12 cellular contexts compared by ENCODE assay signal in the genomic region with DNA sequence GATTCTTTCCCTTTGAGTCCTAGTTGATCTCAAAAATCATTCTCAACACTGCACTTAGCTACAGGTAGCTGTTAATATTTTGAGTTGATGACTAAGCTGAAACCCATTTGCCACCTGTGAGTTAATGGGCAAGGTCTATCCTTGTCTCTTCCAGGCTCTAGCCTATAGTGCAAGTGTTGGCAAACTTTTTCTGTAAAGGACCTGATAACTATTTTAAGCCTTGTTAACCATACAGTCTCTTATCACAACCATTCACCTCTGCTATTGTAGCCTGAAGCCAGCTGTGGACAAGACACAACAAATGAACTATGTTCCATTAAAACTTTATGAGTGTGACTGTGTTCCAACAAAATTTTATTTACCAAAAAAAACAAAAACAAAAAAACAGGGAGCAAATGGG. TPM values are rescaled to one million over a fixed set of nuclear protein-coding genes. Genes with fewer than 3 reads are reported as not detected.
A peak's percentile ranks its signal among the peaks of the same experiment; 100 is the strongest.
DNase-seq lines count a peak whose midpoint lies in the region; ATAC-seq and TF ChIP-seq lines count a peak whose summit lies in the region.
"Had no signal": no experiment of that assay in that cellular context is flagged by ENCODE, and none has a peak within 500 bp of the region (broad histone marks: within the 10 kb centered on the region; RNA-seq: fewer than 3 reads in every experiment).

No MANE protein-coding gene starts in this region.

- H3K4me3 ChIP-seq in right atrium auricular region = no peak overlapping the region
- H3K4me3 ChIP-seq: ovary had no signal

- ATAC-seq in Right ventricle myocardium inferior = peak; percentile 63
- peak; percentile 32 for ATAC-seq in activated T-helper 17 cell treated with anti-CD3 and anti-CD28 coated beads, Interleukin-2, amount 50 U/mL, for 72 hours (replicated peaks)

- H3K36me3 ChIP-seq in right atrium auricular region = peaks cover 4% of the 10 kb centered on the region
- H3K36me3 ChIP-seq: ovary had no signal

- no peak for DNase-seq in Right ventricle myocardium inferior (ENCODE audit: missing footprints)
- DNase-seq in right atrium auricular region (ENCODE audit: low spot score) = no peak
- DNase-seq in mesothelial cell of epicardium (ENCODE audit: low spot score in 2 of 2, unreplicated experiment in 2 of 2) = no peak
- no peak for DNase-seq in type B pancreatic cell (ENCODE audit: extremely low spot score, unreplicated experiment)
- no peak for DNase-seq in T-helper 2 cell
- DNase-seq in GM10266 (ENCODE audit: extremely low spot score) = no peak
- no peak for DNase-seq in NCI-H1436 (lab: John Stamatoyannopoulos, UW)
- DNase-seq: BE2C, head of caudate nucleus, NCI-H2171, ovary had no signal

- H3K27me3 Mint-ChIP-seq in activated T-helper 17 cell treated with anti-CD3 and anti-CD28 coated beads, Interleukin-2, amount 50 U/mL, for 72 hours = no peaks in the 10 kb centered on the region
- H3K27me3 Mint-ChIP-seq in mesothelial cell of epicardium (ENCODE audit: low read depth) (no peaks in the 10 kb centered on the region), type B pancreatic cell (no peaks in the 10 kb centered on the region)

- H3K9me3 ChIP-seq in right atrium auricular region = peaks cover 0 to 6% of the 10 kb centered on the region in 2 donors
- H3K9me3 ChIP-seq: BE2C, ovary had no signal

- H3K27ac ChIP-seq in right atrium auricular region = no peak overlapping the region
- H3K27ac ChIP-seq: ovary had no signal

- H3K4me1 ChIP-seq in right atrium auricular region = peaks cover 0 to 50% of the 10 kb centered on the region in 2 donors
- H3K4me1 ChIP-seq: BE2C had no signal

- H3K27me3 ChIP-seq in right atrium auricular region = no peaks in the 10 kb centered on the region
- H3K27me3 ChIP-seq: BE2C, ovary had no signal

- peak overlapping the region; percentile 41 for H3K4me3 Mint-ChIP-seq in activated T-helper 17 cell treated with anti-CD3 and anti-CD28 coated beads, Interleukin-2, amount 50 U/mL, for 72 hours
- H3K4me3 Mint-ChIP-seq in mesothelial cell of epicardium (no peak overlapping the region), type B pancreatic cell (peak overlapping the region; percentile 44)

- H3K4me1 Mint-ChIP-seq in activated T-helper 17 cell treated with anti-CD3 and anti-CD28 coated beads, Interleukin-2, amount 50 U/mL, for 72 hours = peaks cover 60% of the 10 kb centered on the region
- H3K4me1 Mint-ChIP-seq in mesothelial cell of epicardium (peaks cover 42% of the 10 kb centered on the region), type B pancreatic cell (ENCODE audit: unreplicated experiment) (peaks cover 22% of the 10 kb centered on the region)

- intact Hi-C loops in Right ventricle myocardium inferior (cut with DNase I) = no loop called here

- no peak overlapping the region for H3K27ac Mint-ChIP-seq in activated T-helper 17 cell treated with anti-CD3 and anti-CD28 coated beads, Interleukin-2, amount 50 U/mL, for 72 hours
- H3K27ac Mint-ChIP-seq in mesothelial cell of epicardium (peak overlapping the region; percentile 79), type B pancreatic cell (peak overlapping the region; percentile 75)

- TF ChIP-seq CTCF in right atrium auricular region (IDR thresholded peaks at IDR 0.05) (no peak), mesothelial cell of epicardium (IDR thresholded peaks at IDR 0.05; ENCODE audit: unreplicated experiment) (no peak), type B pancreatic cell (conservative IDR thresholded peaks at IDR 0.05) (no peak), GM10266 (IDR thresholded peaks at IDR 0.05; ENCODE audit: control insufficient read depth, insufficient read depth, low read depth, missing control alignments) (no peak)

- peaks cover 6% of the 10 kb centered on the region for H3K9me3 Mint-ChIP-seq in activated T-helper 17 cell treated with anti-CD3 and anti-CD28 coated beads, Interleukin-2, amount 50 U/mL, for 72 hours
- H3K9me3 Mint-ChIP-seq in mesothelial cell of epicardium = peaks cover 15% of the 10 kb centered on the region
- H3K9me3 Mint-ChIP-seq in type B pancreatic cell = no peaks in the 10 kb centered on the region

- peaks cover 95% of the 10 kb centered on the region for H3K36me3 Mint-ChIP-seq in activated T-helper 17 cell treated with anti-CD3 and anti-CD28 coated beads, Interleukin-2, amount 50 U/mL, for 72 hours (ENCODE audit: low read depth)
- H3K36me3 Mint-ChIP-seq in mesothelial cell of epicardium (peaks cover 34% of the 10 kb centered on the region), type B pancreatic cell (peaks cover 33% of the 10 kb centered on the region)

RNA-seq across cellular contexts. Expression of a gene that starts 19.4 kb away (rescaled TPM):
- total RNA-seq in Right ventricle myocardium inferior (51.8 TPM), right atrium auricular region (10 to 100 TPM; 73.1 to 74.6 TPM), mesothelial cell of epicardium (107 to 114 TPM (median 110 TPM) in 3 replicates), type B pancreatic cell (ENCODE audit: low replicate concordance) (110 and 151 TPM in 2 replicates)
- 100 to 1,000 TPM; 158 to 238 TPM for total RNA-seq in activated T-helper 17 cell treated with anti-CD3 and anti-CD28 coated beads, Interleukin-2, amount 50 U/mL, for 72 hours

RNA-seq across cellular contexts. Expression of a gene that starts 56.7 kb away (rescaled TPM):
- total RNA-seq in Right ventricle myocardium inferior = 19.1 TPM
- total RNA-seq in right atrium auricular region = 10 to 100 TPM; 12.6 to 14.9 TPM
- 100 to 1,000 TPM; 106 to 134 TPM for total RNA-seq in activated T-helper 17 cell treated with anti-CD3 and anti-CD28 coated beads, Interleukin-2, amount 50 U/mL, for 72 hours
- total RNA-seq in mesothelial cell of epicardium = 76.6 to 85.8 TPM (median 78.3 TPM) in 3 replicates
- total RNA-seq in type B pancreatic cell (ENCODE audit: low replicate concordance) = 48.7 and 80.2 TPM in 2 replicates
